ENCODE assay signal across 1 cellular context in genomic region chr2:113890253-113891235, GRCh38.
TF ChIP-seq lines count a peak whose summit lies in the region.

No MANE protein-coding gene starts in this region.

TF ChIP-seq in HepG2, 621 proteins besides CTCF, POLR2A, EP300 and RAD21 (continued from another document and continues in another):
- TF ChIP-seq POLR2G (IDR thresholded peaks at IDR 0.05; ENCODE audit: low read depth, low read length) (peak; percentile 63), PHF8 (CRISPR knock-in tag; IDR thresholded peaks at IDR 0.05) (peak; percentile 69), ZNF350 (CRISPR knock-in tag; IDR thresholded peaks at IDR 0.05; ENCODE audit: borderline replicate concordance, low read depth) (no peak), ZNF337 (CRISPR knock-in tag; IDR thresholded peaks at IDR 0.05; ENCODE audit: borderline replicate concordance, low read depth) (no peak), TFDP2 (CRISPR knock-in tag; IDR thresholded peaks at IDR 0.05) (peak; percentile 37; the same call in 1 of the 2 replicates), ZNF20 (CRISPR knock-in tag; IDR thresholded peaks at IDR 0.05) (0 out of 2 replicates have a peak, but pooled peaks have one; percentile 58), CSRNP1 (CRISPR knock-in tag; IDR thresholded peaks at IDR 0.05) (peak; percentile 54; the same call in 1 of the 2 replicates), ZKSCAN5 (CRISPR knock-in tag; IDR thresholded peaks at IDR 0.05) (no peak), SOX5 (CRISPR knock-in tag; IDR thresholded peaks at IDR 0.05; ENCODE audit: borderline replicate concordance) (0 out of 2 replicates have a peak, but pooled peaks have one; percentile 7), RXRB (CRISPR knock-in tag; IDR thresholded peaks at IDR 0.05; ENCODE audit: borderline replicate concordance) (no peak), ATF1 (CRISPR knock-in tag; IDR thresholded peaks at IDR 0.05) (no peak), ARID4A (CRISPR knock-in tag; IDR thresholded peaks at IDR 0.05; ENCODE audit: borderline replicate concordance) (0 out of 2 replicates have a peak, but pooled peaks have one; percentile 41), ZNF615 (CRISPR knock-in tag; IDR thresholded peaks at IDR 0.05; ENCODE audit: borderline replicate concordance) (no peak), ZMYM4 (CRISPR knock-in tag; IDR thresholded peaks at IDR 0.05) (0 out of 2 replicates have a peak, but pooled peaks have one; percentile 9), SRY (CRISPR knock-in tag; IDR thresholded peaks at IDR 0.05) (0 out of 2 replicates have a peak, but pooled peaks have one; percentile 23), CAMTA2 (CRISPR knock-in tag; IDR thresholded peaks at IDR 0.05; ENCODE audit: borderline replicate concordance) (no peak; the same call in 1 of the 2 replicates), KLF16 (CRISPR knock-in tag; IDR thresholded peaks at IDR 0.05) (peak in 1 of 2 experiments; percentile 8; a peak in 1 of 4 replicates), ZNF883 (CRISPR knock-in tag; IDR thresholded peaks at IDR 0.05; ENCODE audit: not compliant biosample characterization) (peak; percentile 32), KLF11 (CRISPR knock-in tag; IDR thresholded peaks at IDR 0.05) (0 out of 2 replicates have a peak, but pooled peaks have one; percentile 51), TBX2 (CRISPR knock-in tag; IDR thresholded peaks at IDR 0.05; ENCODE audit: borderline replicate concordance) (peak; percentile 50), ZNF598 (CRISPR knock-in tag; IDR thresholded peaks at IDR 0.05; ENCODE audit: borderline replicate concordance) (0 out of 2 replicates have a peak, but pooled peaks have one; percentile 14), ZNF703 (CRISPR knock-in tag; IDR thresholded peaks at IDR 0.05; ENCODE audit: borderline replicate concordance) (no peak), ZNF274 (CRISPR knock-in tag; IDR thresholded peaks at IDR 0.05) (peak; percentile 61; the same call in 1 of the 2 replicates), TAF15 (IDR thresholded peaks at IDR 0.05; ENCODE audit: low read depth, low read length, poor library complexity, severe bottlenecking) (no peak), ARNTL (CRISPR knock-in tag; IDR thresholded peaks at IDR 0.05) (0 out of 2 replicates have a peak, but pooled peaks have one; percentile 0), SRSF1 (optimal IDR thresholded peaks at IDR 0.05; ENCODE audit: low read depth, low read length) (peak; percentile 42), ZNF333 (CRISPR knock-in tag; IDR thresholded peaks at IDR 0.05; ENCODE audit: borderline replicate concordance) (peak; percentile 46; the same call in 1 of the 2 replicates), NCOR1 (IDR thresholded peaks at IDR 0.05; ENCODE audit: borderline replicate concordance, low read length) (no peak), NFRKB (IDR thresholded peaks at IDR 0.05) (no peak), MTF2 (CRISPR knock-in tag; IDR thresholded peaks at IDR 0.05; ENCODE audit: borderline replicate concordance) (no peak), HNF4A (CRISPR knock-in tag; IDR thresholded peaks at IDR 0.05) (no peak), ZBTB20 (CRISPR knock-in tag; IDR thresholded peaks at IDR 0.05; ENCODE audit: borderline replicate concordance, low read depth) (no peak), HIC2 (CRISPR knock-in tag; IDR thresholded peaks at IDR 0.05; ENCODE audit: low read depth) (peak; percentile 47; the same call in 1 of the 2 replicates), ARNT2 (CRISPR knock-in tag; IDR thresholded peaks at IDR 0.05; ENCODE audit: low read depth) (0 out of 2 replicates have a peak, but pooled peaks have one; percentile 50), ZNF225 (CRISPR knock-in tag; IDR thresholded peaks at IDR 0.05) (0 out of 2 replicates have a peak, but pooled peaks have one; percentile 33), ZC3H13 (CRISPR knock-in tag; IDR thresholded peaks at IDR 0.05) (peak; percentile 45; the same call in 1 of the 2 replicates), FLYWCH1 (CRISPR knock-in tag; IDR thresholded peaks at IDR 0.05) (no peak), DZIP1 (CRISPR knock-in tag; IDR thresholded peaks at IDR 0.05) (0 out of 2 replicates have a peak, but pooled peaks have one; percentile 84)
- TF ChIP-seq, protein P1, sequence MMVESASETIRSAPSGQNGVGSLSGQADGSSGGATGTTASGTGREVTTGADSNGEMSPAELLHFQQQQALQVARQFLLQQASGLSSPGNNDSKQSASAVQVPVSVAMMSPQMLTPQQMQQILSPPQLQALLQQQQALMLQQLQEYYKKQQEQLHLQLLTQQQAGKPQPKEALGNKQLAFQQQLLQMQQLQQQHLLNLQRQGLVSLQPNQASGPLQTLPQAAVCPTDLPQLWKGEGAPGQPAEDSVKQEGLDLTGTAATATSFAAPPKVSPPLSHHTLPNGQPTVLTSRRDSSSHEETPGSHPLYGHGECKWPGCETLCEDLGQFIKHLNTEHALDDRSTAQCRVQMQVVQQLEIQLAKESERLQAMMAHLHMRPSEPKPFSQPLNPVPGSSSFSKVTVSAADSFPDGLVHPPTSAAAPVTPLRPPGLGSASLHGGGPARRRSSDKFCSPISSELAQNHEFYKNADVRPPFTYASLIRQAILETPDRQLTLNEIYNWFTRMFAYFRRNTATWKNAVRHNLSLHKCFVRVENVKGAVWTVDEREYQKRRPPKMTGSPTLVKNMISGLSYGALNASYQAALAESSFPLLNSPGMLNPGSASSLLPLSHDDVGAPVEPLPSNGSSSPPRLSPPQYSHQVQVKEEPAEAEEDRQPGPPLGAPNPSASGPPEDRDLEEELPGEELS (CRISPR knock-in tag; IDR thresholded peaks at IDR 0.05) = no peak
- TF ChIP-seq, protein P2, sequence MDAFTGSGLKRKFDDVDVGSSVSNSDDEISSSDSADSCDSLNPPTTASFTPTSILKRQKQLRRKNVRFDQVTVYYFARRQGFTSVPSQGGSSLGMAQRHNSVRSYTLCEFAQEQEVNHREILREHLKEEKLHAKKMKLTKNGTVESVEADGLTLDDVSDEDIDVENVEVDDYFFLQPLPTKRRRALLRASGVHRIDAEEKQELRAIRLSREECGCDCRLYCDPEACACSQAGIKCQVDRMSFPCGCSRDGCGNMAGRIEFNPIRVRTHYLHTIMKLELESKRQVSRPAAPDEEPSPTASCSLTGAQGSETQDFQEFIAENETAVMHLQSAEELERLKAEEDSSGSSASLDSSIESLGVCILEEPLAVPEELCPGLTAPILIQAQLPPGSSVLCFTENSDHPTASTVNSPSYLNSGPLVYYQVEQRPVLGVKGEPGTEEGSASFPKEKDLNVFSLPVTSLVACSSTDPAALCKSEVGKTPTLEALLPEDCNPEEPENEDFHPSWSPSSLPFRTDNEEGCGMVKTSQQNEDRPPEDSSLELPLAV (CRISPR knock-in tag; conservative IDR thresholded peaks at IDR 0.05; ENCODE audit: low read depth) = no peak
- TF ChIP-seq, protein P3, sequence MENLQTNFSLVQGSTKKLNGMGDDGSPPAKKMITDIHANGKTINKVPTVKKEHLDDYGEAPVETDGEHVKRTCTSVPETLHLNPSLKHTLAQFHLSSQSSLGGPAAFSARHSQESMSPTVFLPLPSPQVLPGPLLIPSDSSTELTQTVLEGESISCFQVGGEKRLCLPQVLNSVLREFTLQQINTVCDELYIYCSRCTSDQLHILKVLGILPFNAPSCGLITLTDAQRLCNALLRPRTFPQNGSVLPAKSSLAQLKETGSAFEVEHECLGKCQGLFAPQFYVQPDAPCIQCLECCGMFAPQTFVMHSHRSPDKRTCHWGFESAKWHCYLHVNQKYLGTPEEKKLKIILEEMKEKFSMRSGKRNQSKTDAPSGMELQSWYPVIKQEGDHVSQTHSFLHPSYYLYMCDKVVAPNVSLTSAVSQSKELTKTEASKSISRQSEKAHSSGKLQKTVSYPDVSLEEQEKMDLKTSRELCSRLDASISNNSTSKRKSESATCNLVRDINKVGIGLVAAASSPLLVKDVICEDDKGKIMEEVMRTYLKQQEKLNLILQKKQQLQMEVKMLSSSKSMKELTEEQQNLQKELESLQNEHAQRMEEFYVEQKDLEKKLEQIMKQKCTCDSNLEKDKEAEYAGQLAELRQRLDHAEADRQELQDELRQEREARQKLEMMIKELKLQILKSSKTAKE (CRISPR knock-in tag; IDR thresholded peaks at IDR 0.05; ENCODE audit: borderline replicate concordance) = 0 out of 2 replicates have a peak, but pooled peaks have one; percentile 15
- TF ChIP-seq, protein P4, sequence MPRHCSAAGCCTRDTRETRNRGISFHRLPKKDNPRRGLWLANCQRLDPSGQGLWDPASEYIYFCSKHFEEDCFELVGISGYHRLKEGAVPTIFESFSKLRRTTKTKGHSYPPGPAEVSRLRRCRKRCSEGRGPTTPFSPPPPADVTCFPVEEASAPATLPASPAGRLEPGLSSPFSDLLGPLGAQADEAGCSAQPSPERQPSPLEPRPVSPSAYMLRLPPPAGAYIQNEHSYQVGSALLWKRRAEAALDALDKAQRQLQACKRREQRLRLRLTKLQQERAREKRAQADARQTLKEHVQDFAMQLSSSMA (CRISPR knock-in tag; IDR thresholded peaks at IDR 0.05) = 0 out of 2 replicates have a peak, but pooled peaks have one; percentile 54
